Comparison of ENCODE assay signal across 8 cellular contexts in the genomic region with DNA sequence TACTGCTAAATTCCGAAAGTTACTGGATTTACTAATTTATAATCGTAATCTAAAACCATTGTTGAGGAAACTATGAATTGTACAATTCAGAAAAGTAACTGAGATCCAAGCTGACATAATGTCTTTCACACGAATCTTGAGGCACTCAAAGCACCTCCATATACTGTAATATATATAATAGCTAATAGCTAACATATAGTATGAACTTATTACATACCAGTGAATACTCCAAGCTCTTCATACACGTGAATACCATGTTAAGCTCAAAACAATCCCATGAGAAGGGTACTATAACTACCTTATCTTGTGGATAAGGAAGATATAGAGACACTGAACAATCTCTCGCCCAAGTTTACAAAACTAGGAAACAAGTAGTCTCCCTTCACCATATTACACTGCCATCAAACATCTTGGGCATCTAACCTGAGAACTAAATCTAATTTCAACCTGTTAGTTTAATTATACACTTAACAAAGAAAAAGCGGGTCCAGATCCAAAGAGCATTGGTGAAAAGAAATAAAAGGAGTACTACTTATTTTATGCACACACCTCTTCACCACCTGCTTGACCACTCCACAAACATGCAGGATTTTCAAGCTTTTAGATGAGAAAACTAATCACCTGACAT. TPM values are rescaled to one million over a fixed set of nuclear protein-coding genes. Genes with fewer than 3 reads are reported as not detected.
DNase-seq lines count a peak whose midpoint lies in the region; ATAC-seq lines count a peak whose summit lies in the region.

No MANE protein-coding gene starts in this region.

- ATAC-seq in stimulated activated naive CD8-positive, alpha-beta T cell treated with anti-CD3 and anti-CD28 coated beads, Interleukin-15, Interleukin-2, amounts not matched to agents 100 U/mL and 50 U/mL, for 24 hours, result no peak
- no peak for ATAC-seq in left lobe of liver
- no peak for ATAC-seq in HG02970 (IDR thresholded peaks at IDR 0.05; ENCODE audit: low FRiP score, unreplicated experiment)

- H3K4me1 Mint-ChIP-seq in stimulated activated naive CD8-positive, alpha-beta T cell treated with anti-CD3 and anti-CD28 coated beads, Interleukin-15, Interleukin-2, amounts not matched to agents 100 ng/mL and 50 ng/mL, for 24 hours (ENCODE audit: low read depth), result peaks cover 53% of the 10 kb centered on the region

- DNase-seq in stimulated activated naive CD8-positive, alpha-beta T cell treated with anti-CD3 and anti-CD28 coated beads, Interleukin-15, Interleukin-2, amounts not matched to agents 100 U/mL and 50 U/mL, for 24 hours, result no peak
- peak; percentile 24 for DNase-seq in medulla oblongata (ENCODE audit: extremely low spot score)
- no peak for DNase-seq in left lobe of liver (ENCODE audit: low spot score)
- no peak for DNase-seq in inferior parietal cortex (ENCODE audit: extremely low spot score)
- DNase-seq in LoVo (ENCODE audit: low spot score), result no peak

- peaks cover 36% of the 10 kb centered on the region for H3K36me3 Mint-ChIP-seq in stimulated activated naive CD8-positive, alpha-beta T cell treated with anti-CD3 and anti-CD28 coated beads, Interleukin-15, Interleukin-2, amounts not matched to agents 100 ng/mL and 50 ng/mL, for 24 hours (ENCODE audit: low read depth)

- peak overlapping the region; percentile 99 for H3K27ac Mint-ChIP-seq in stimulated activated naive CD8-positive, alpha-beta T cell treated with anti-CD3 and anti-CD28 coated beads, Interleukin-15, Interleukin-2, amounts not matched to agents 100 ng/mL and 50 ng/mL, for 24 hours

- no peaks in the 10 kb centered on the region for H3K9me3 Mint-ChIP-seq in stimulated activated naive CD8-positive, alpha-beta T cell treated with anti-CD3 and anti-CD28 coated beads, Interleukin-15, Interleukin-2, amounts not matched to agents 100 ng/mL and 50 ng/mL, for 24 hours

- H3K27me3 Mint-ChIP-seq in stimulated activated naive CD8-positive, alpha-beta T cell treated with anti-CD3 and anti-CD28 coated beads, Interleukin-15, Interleukin-2, amounts not matched to agents 100 ng/mL and 50 ng/mL, for 24 hours, result no peaks in the 10 kb centered on the region

- peak overlapping the region; percentile 97 for H3K4me3 Mint-ChIP-seq in stimulated activated naive CD8-positive, alpha-beta T cell treated with anti-CD3 and anti-CD28 coated beads, Interleukin-15, Interleukin-2, amounts not matched to agents 100 ng/mL and 50 ng/mL, for 24 hours

- H3K27ac ChIP-seq in angular gyrus (ENCODE audit: low read depth, low read length), result peak overlapping the region; percentile 99

RNA-seq across cellular contexts. Expression of a gene that starts 1.0 kb away (rescaled TPM):
- total RNA-seq in left lobe of liver, result 17.9 TPM

RNA-seq across cellular contexts. Expression of a gene that starts 1.5 kb away (rescaled TPM):
- total RNA-seq in left lobe of liver, result 0.33 TPM

RNA-seq across cellular contexts. Expression of a gene that starts 21.5 kb away (rescaled TPM):
- total RNA-seq in left lobe of liver, result 89.5 TPM

RNA-seq across cellular contexts. Expression of a gene that starts 46.5 kb away (rescaled TPM):
- 22.8 TPM for total RNA-seq in left lobe of liver
